Comparison of ENCODE assay signal across 8 cellular contexts in genomic region chr17:3635474-3636153, GRCh38. TPM values are rescaled to one million over a fixed set of nuclear protein-coding genes. Genes with fewer than 3 reads are reported as not detected.
A peak's percentile ranks its signal among the peaks of the same experiment; 100 is the strongest.
DNase-seq lines count a peak whose midpoint lies in the region; ATAC-seq and TF ChIP-seq lines count a peak whose summit lies in the region.

No MANE protein-coding gene starts in this region.

- no peaks in the 10 kb centered on the region for H3F3A ChIP-seq in Loucy (ENCODE audit: low read depth)

- H3K4me3 ChIP-seq in GM12875 (ENCODE audit: low read depth, low read length) (peak overlapping the region; percentile 81), Loucy (ENCODE audit: low read length, poor library complexity, severe bottlenecking) (peak overlapping the region; percentile 98)

- H3K9me3 Mint-ChIP-seq in mesothelial cell of epicardium: no peaks in the 10 kb centered on the region

- DNase-seq in mesothelial cell of epicardium (ENCODE audit: low spot score in 2 of 2, unreplicated experiment in 2 of 2) (no peak), GM19240 (ENCODE audit: insufficient read length, low spot score) (no peak), globus pallidus (ENCODE audit: low spot score) (no peak), DMS153 treated with DMSO at 0.1 percent for 48 hours (lab: John Stamatoyannopoulos, UW; ENCODE audit: unreplicated experiment) (no peak)

- H2AFZ ChIP-seq in Loucy (ENCODE audit: low read length): peak overlapping the region; percentile 99

- H3K79me2 ChIP-seq in Loucy (ENCODE audit: insufficient read depth, low read length): peaks cover 19% of the 10 kb centered on the region

- H3K27me3 Mint-ChIP-seq in mesothelial cell of epicardium (ENCODE audit: low read depth): no peaks in the 10 kb centered on the region

- H3K4me3 Mint-ChIP-seq in mesothelial cell of epicardium: peak overlapping the region; percentile 99

- H3K9me3 ChIP-seq in Loucy (ENCODE audit: insufficient read depth, low read depth, low read length): no peaks in the 10 kb centered on the region

- H3K27me3 ChIP-seq in Loucy (ENCODE audit: insufficient read depth, low read length, poor library complexity, severe bottlenecking): no peaks in the 10 kb centered on the region

- H3K27ac Mint-ChIP-seq in mesothelial cell of epicardium: peak overlapping the region; percentile 84

- no peaks in the 10 kb centered on the region for H3K36me3 ChIP-seq in Loucy (ENCODE audit: insufficient read depth, low read length)

- H3K4me1 ChIP-seq in Loucy (ENCODE audit: insufficient read depth, low read length, poor library complexity, severe bottlenecking): peaks cover 21% of the 10 kb centered on the region

- H3K27ac ChIP-seq in cingulate gyrus (ENCODE audit: low read depth, low read length): peak overlapping the region; percentile 69

- no peak for ATAC-seq in GM18868 (IDR thresholded peaks at IDR 0.05; ENCODE audit: unreplicated experiment)

- peak overlapping the region; percentile 100 for H3K4me2 ChIP-seq in Loucy (ENCODE audit: low read depth, low read length, poor library complexity, severe bottlenecking)

- TF ChIP-seq CTCF in GM12875 (IDR thresholded peaks at IDR 0.05; ENCODE audit: borderline replicate concordance, insufficient read depth, low read depth, low read length) (no peak), Loucy (conservative IDR thresholded peaks at IDR 0.05; ENCODE audit: low read length) (no peak), mesothelial cell of epicardium (IDR thresholded peaks at IDR 0.05; ENCODE audit: unreplicated experiment) (no peak)

- H3K9ac ChIP-seq in Loucy (ENCODE audit: low read depth, low read length, poor library complexity, severe bottlenecking): peak overlapping the region; percentile 95

- H4K20me1 ChIP-seq in Loucy (ENCODE audit: insufficient read depth, low read length, poor library complexity, severe bottlenecking): peaks cover 4% of the 10 kb centered on the region

- peaks cover 17% of the 10 kb centered on the region for H3K4me1 Mint-ChIP-seq in mesothelial cell of epicardium

- H3K36me3 Mint-ChIP-seq in mesothelial cell of epicardium: peaks cover 6% of the 10 kb centered on the region

- no peaks in the 10 kb centered on the region for H3K9me2 ChIP-seq in Loucy (replicated peaks; ENCODE audit: low read depth, low read length)

RNA-seq across cellular contexts. Expression of gene SHPK, which starts 0.4 kb away (rescaled TPM):
- total RNA-seq in mesothelial cell of epicardium: 17.6 to 19.3 TPM (median 18.9 TPM) in 3 replicates

RNA-seq across cellular contexts. Expression of gene CTNS, which starts 0.9 kb away (rescaled TPM):
- 11.1 to 13.4 TPM (median 12.0 TPM) in 3 replicates for total RNA-seq in mesothelial cell of epicardium

RNA-seq across cellular contexts. Expression of gene TRPV1, which starts 26.4 kb away (rescaled TPM):
- 9.5 to 14.2 TPM (median 11.6 TPM) in 3 replicates for total RNA-seq in mesothelial cell of epicardium

RNA-seq across cellular contexts. Expression of gene TAX1BP3, which starts 32.8 kb away (rescaled TPM):
- 133 to 136 TPM (median 135 TPM) in 3 replicates for total RNA-seq in mesothelial cell of epicardium

RNA-seq across cellular contexts. Expression of gene EMC6, which starts 33.0 kb away (rescaled TPM):
- 33.1 to 36.5 TPM (median 33.6 TPM) in 3 replicates for total RNA-seq in mesothelial cell of epicardium
